8 cellular contexts compared by ENCODE assay signal in genomic region chr19:4694211-4694987, GRCh38. TPM values are rescaled to one million over a fixed set of nuclear protein-coding genes. Genes with fewer than 3 reads are reported as not detected.
DNase-seq lines count a peak whose midpoint lies in the region; ATAC-seq, FAIRE-seq and TF ChIP-seq lines count a peak whose summit lies in the region.

No MANE protein-coding gene starts in this region.

- H4K20me1 ChIP-seq in HepG2 (ENCODE audit: insufficient read depth, low read length) (no peaks in the 10 kb centered on the region), smooth muscle cell (ENCODE audit: low read depth) (no peaks in the 10 kb centered on the region)

- H3K4me3 ChIP-seq in LNCaP clone FGC (ENCODE audit: low read depth, low read length) (peak overlapping the region; percentile 47), HepG2 (replicated peaks in 1 of 3; ENCODE audit: insufficient read depth in 1 of 3, low read depth in 2 of 3, low read length in 3 of 3) (no peak overlapping the region), smooth muscle cell (no peak overlapping the region)
- no peak overlapping the region for H3K4me3 ChIP-seq in CD8-positive, alpha-beta T cell (ENCODE audit: low read depth, low read length)

- H3K27ac ChIP-seq in caudate nucleus (ENCODE audit: low read depth, low read length) (peak overlapping the region; percentile 64), HepG2 (ENCODE audit: extremely low read length, insufficient read depth, low read length) (no peak overlapping the region), smooth muscle cell (ENCODE audit: low read depth) (no peak overlapping the region)
- no peak overlapping the region for H3K27ac ChIP-seq in CD8-positive, alpha-beta T cell (ENCODE audit: low read depth, low read length)

- H3F3A ChIP-seq in smooth muscle cell (ENCODE audit: low read depth): no peaks in the 10 kb centered on the region

- H2AFZ ChIP-seq in HepG2 (ENCODE audit: low read length): no peak overlapping the region
- no peak overlapping the region for H2AFZ ChIP-seq in smooth muscle cell (ENCODE audit: low read depth)

- 96% methylated on average over 20 of the region's 22 CpGs for WGBS in HepG2 (ENCODE audit: low lambda C conversion rate)
- WGBS in smooth muscle cell (ENCODE audit: low lambda C conversion rate): 93% methylated on average over 22 of the region's 22 CpGs

- TF ChIP-seq EP300 in HepG2 (IDR thresholded peaks at IDR 0.05; ENCODE audit: low read depth in 2 of 2, low read length in 2 of 2): no peak
- TF ChIP-seq EP300 in HepG2 (CRISPR knock-in tag; IDR thresholded peaks at IDR 0.05; ENCODE audit: borderline replicate concordance): no peak

- POLR2A ChIA-PET in HepG2 (lab: Yijun Ruan, JAX): no interaction called here
- POLR2A ChIA-PET in CD8-positive, alpha-beta T cell (lab: Charles Lee): no interaction called here
- POLR2A ChIA-PET in naive thymus-derived CD8-positive, alpha-beta T cell (lab: Charles Lee): no interaction called here

- H3K9me3 Mint-ChIP-seq in CD8-positive, alpha-beta T cell: no peaks in the 10 kb centered on the region
- no peaks in the 10 kb centered on the region for H3K9me3 Mint-ChIP-seq in naive thymus-derived CD8-positive, alpha-beta T cell

- intact Hi-C loops in HepG2 (cut with micrococcal nuclease; ENCODE audit: unreplicated experiment): no loop called here
- intact Hi-C loops in CD8-positive, alpha-beta T cell (cut with DNase I, micrococcal nuclease): no loop called here

- TF ChIP-seq POLR2A in HepG2 (IDR thresholded peaks at IDR 0.05; ENCODE audit: insufficient read depth in 1 of 2, low read depth in 2 of 2, low read length in 2 of 2): no peak

- H3K9ac ChIP-seq in HepG2 (ENCODE audit: insufficient read depth, low read depth, low read length) (no peak overlapping the region), smooth muscle cell (ENCODE audit: low read depth) (no peak overlapping the region)

- CTCF ChIA-PET in HepG2 (lab: Yijun Ruan, JAX; ENCODE audit: low intra/inter-chr PET ratio, low total read pairs): no interaction called here
- CTCF ChIA-PET in CD8-positive, alpha-beta T cell (lab: Charles Lee): interaction anchor here (0.9 kb wide), 1 partner anchor 115 kb away, joined by 4 read pairs; no protein-coding TSS in a partner anchor

- no peaks in the 10 kb centered on the region for H3K4me1 ChIP-seq in HepG2 (ENCODE audit: insufficient read depth, low read length)
- no peaks in the 10 kb centered on the region for H3K4me1 ChIP-seq in CD8-positive, alpha-beta T cell (ENCODE audit: insufficient read depth, low read length)
- H3K4me1 ChIP-seq in smooth muscle cell (ENCODE audit: low read depth): no peaks in the 10 kb centered on the region

- TF ChIP-seq CTCF in LNCaP clone FGC (IDR thresholded peaks at IDR 0.05; ENCODE audit: control insufficient read depth, extremely low read depth, insufficient read depth) (no peak), HepG2 (CRISPR knock-in tag; IDR thresholded peaks at IDR 0.05) (no peak), smooth muscle cell (IDR thresholded peaks at IDR 0.05; ENCODE audit: borderline replicate concordance, insufficient read depth, poor library complexity, severe bottlenecking) (no peak)
- TF ChIP-seq CTCF in CD8-positive, alpha-beta T cell (IDR thresholded peaks at IDR 0.05): no peak

- in situ Hi-C loops in ACHN (cut with HindIII; ENCODE audit: low pct_ligation_motif_present, low pct_unique_long_range_greater_than_20kb, low sequenced_read_pairs): no loop called here
- in situ Hi-C loops in HepG2 (cut with HindIII; ENCODE audit: extremely low pct_ligation_motif_present, low pct_unique_long_range_greater_than_20kb): no loop called here

- DNase-seq in ACHN (peak; percentile 94), LNCaP clone FGC (ENCODE audit: low read depth) (peak; percentile 100), caudate nucleus (lab: John Stamatoyannopoulos, UW) (peak in 39 of 61 donors; percentile 5 to 87 (median 31)), HepG2 (ENCODE audit: low spot score) (no peak), activated gamma-delta T cell (lab: John Stamatoyannopoulos, UW) (no peak), smooth muscle cell (lab: John Stamatoyannopoulos, UW; ENCODE audit: unreplicated experiment) (no peak)
- no peak for DNase-seq in CD8-positive, alpha-beta T cell
- DNase-seq in naive thymus-derived CD8-positive, alpha-beta T cell: no peak

- H3K9me3 ChIP-seq in HepG2 (ENCODE audit: low read length) (no peaks in the 10 kb centered on the region), smooth muscle cell (replicated peaks; ENCODE audit: low read depth) (no peaks in the 10 kb centered on the region)
- H3K9me3 ChIP-seq in CD8-positive, alpha-beta T cell (ENCODE audit: low read length): no peaks in the 10 kb centered on the region

- H3K27me3 Mint-ChIP-seq in CD8-positive, alpha-beta T cell (ENCODE audit: low read depth): no peaks in the 10 kb centered on the region
- no peaks in the 10 kb centered on the region for H3K27me3 Mint-ChIP-seq in naive thymus-derived CD8-positive, alpha-beta T cell

- no peak for FAIRE-seq in HepG2 (lab: Jason Lieb, UNC)

- H3K36me3 ChIP-seq in HepG2 (replicated peaks in 1 of 2; ENCODE audit: control insufficient read depth in 1 of 2, insufficient read depth in 2 of 2, low read length in 2 of 2) (peaks cover 35 to 64% of the 10 kb centered on the region in 2 experiments), smooth muscle cell (ENCODE audit: low read depth) (no peaks in the 10 kb centered on the region)
- peaks cover 50% of the 10 kb centered on the region for H3K36me3 ChIP-seq in CD8-positive, alpha-beta T cell (ENCODE audit: insufficient read depth, low read length)

- no peak overlapping the region for H3K27ac Mint-ChIP-seq in CD8-positive, alpha-beta T cell
- peak overlapping the region in 2 of 10 donors; percentile 14 to 24 for H3K27ac Mint-ChIP-seq in naive thymus-derived CD8-positive, alpha-beta T cell

- TF ChIP-seq RAD21 in HepG2 (CRISPR knock-in tag; IDR thresholded peaks at IDR 0.05): no peak

- no peak overlapping the region for H3K4me2 ChIP-seq in HepG2 (ENCODE audit: low read depth, low read length)
- H3K4me2 ChIP-seq in smooth muscle cell: no peak overlapping the region

- no TSS peak for BruUV-seq in HepG2 (replicated peaks; lab: Mats Ljungman, UMichigan)

- no peaks in the 10 kb centered on the region for H3K4me1 Mint-ChIP-seq in CD8-positive, alpha-beta T cell (ENCODE audit: low read depth)
- peaks cover 0 to 6% (median 0%) of the 10 kb centered on the region in 4 donors for H3K4me1 Mint-ChIP-seq in naive thymus-derived CD8-positive, alpha-beta T cell

- H3K79me2 ChIP-seq in HepG2 (ENCODE audit: insufficient read depth, low read length): no peaks in the 10 kb centered on the region
- H3K79me2 ChIP-seq in smooth muscle cell (ENCODE audit: low read depth): no peaks in the 10 kb centered on the region

- no peak for ATAC-seq in HepG2
- ATAC-seq in CD8-positive, alpha-beta T cell: no peak
- no peak for ATAC-seq in naive thymus-derived CD8-positive, alpha-beta T cell

- peaks cover 80% of the 10 kb centered on the region for H3K36me3 Mint-ChIP-seq in CD8-positive, alpha-beta T cell
- H3K36me3 Mint-ChIP-seq in naive thymus-derived CD8-positive, alpha-beta T cell: peaks cover 0 to 80% (median 17%) of the 10 kb centered on the region in 3 donors

- H3K4me3 Mint-ChIP-seq in CD8-positive, alpha-beta T cell: no peak overlapping the region
- peak overlapping the region in 1 of 10 donors; percentile 43 for H3K4me3 Mint-ChIP-seq in naive thymus-derived CD8-positive, alpha-beta T cell

- no peaks in the 10 kb centered on the region; a peak in 1 of 5 replicates for H3K27me3 ChIP-seq in HepG2 (ENCODE audit: control insufficient read depth in 1 of 2, insufficient read depth in 2 of 2, low read length in 2 of 2)
- no peaks in the 10 kb centered on the region for H3K27me3 ChIP-seq in CD8-positive, alpha-beta T cell (ENCODE audit: insufficient read depth, low read length)
- no peaks in the 10 kb centered on the region for H3K27me3 ChIP-seq in smooth muscle cell (ENCODE audit: low read depth)

RNA-seq across cellular contexts. Expression of gene MYDGF, which starts 24.3 kb away (rescaled TPM):
- total RNA-seq in HepG2 (2016; rRNA removed; fragmentation: Illumina TruSeq; extraction: Trizol): 51.2 and 116 TPM in 2 replicates
- total RNA-seq in HepG2 (2016; cell fraction: cytosol; rRNA removed; fragmentation: Illumina TruSeq; extraction: Trizol; ENCODE audit: low read depth): 22.6 and 23.9 TPM in 2 replicates
- total RNA-seq in HepG2 (2016; cell fraction: insoluble cytoplasmic fraction; rRNA removed; fragmentation: Illumina TruSeq; extraction: Trizol): 51.8 and 121 TPM in 2 replicates
- 39.4 and 44.5 TPM in 2 replicates for total RNA-seq in HepG2 (2016; cell fraction: membrane; rRNA removed; fragmentation: Illumina TruSeq; extraction: Trizol)
- 80.0 and 98.1 TPM in 2 replicates for total RNA-seq in HepG2 (2016; cell fraction: nucleus; rRNA removed; fragmentation: Illumina TruSeq; extraction: Trizol)
- polyA plus RNA-seq in HepG2 (2011; rRNA removed): 195 and 198 TPM in 2 replicates
- polyA plus RNA-seq in HepG2 (2011; cell fraction: cytosol; rRNA removed): 230 and 342 TPM in 2 replicates
- polyA plus RNA-seq in HepG2 (2011; cell fraction: nucleus; rRNA removed): 115 and 125 TPM in 2 replicates
- polyA plus RNA-seq in HepG2 (2012): 153 and 214 TPM in 2 replicates
- 30.7 and 35.4 TPM in 2 replicates for polyA plus RNA-seq in HepG2 (2016; cell fraction: cytosol; fragmentation: Illumina TruSeq; extraction: Trizol; ENCODE audit: low read depth)
- 58.1 and 61.6 TPM in 2 replicates for polyA plus RNA-seq in HepG2 (2016; cell fraction: insoluble cytoplasmic fraction; fragmentation: Illumina TruSeq; extraction: Trizol; ENCODE audit: low read depth)
- polyA plus RNA-seq in HepG2 (2016; cell fraction: membrane; fragmentation: Illumina TruSeq; extraction: Trizol; ENCODE audit: low read depth): 39.4 and 41.3 TPM in 2 replicates
- 174 and 190 TPM in 2 replicates for polyA plus RNA-seq in HepG2 (2016; cell fraction: nucleus; fragmentation: Illumina TruSeq; extraction: Trizol; ENCODE audit: insufficient read depth, low read depth)
- 65.4 and 78.5 TPM in 2 replicates for polyA minus RNA-seq in HepG2 (2011; rRNA and poly(A)+ RNA removed; ENCODE audit: low replicate concordance)
- polyA minus RNA-seq in HepG2 (2011; cell fraction: cytosol; rRNA and poly(A)+ RNA removed): 53.5 and 66.5 TPM in 2 replicates
- 27.7 and 29.1 TPM in 2 replicates for polyA minus RNA-seq in HepG2 (2011; cell fraction: nucleus; rRNA and poly(A)+ RNA removed)
- 10 to 100 TPM; 30.1 to 30.3 TPM for total RNA-seq in CD8-positive, alpha-beta T cell
- total RNA-seq in naive thymus-derived CD8-positive, alpha-beta T cell: 10 to 100 TPM; 24.9 to 25.8 TPM
- polyA plus RNA-seq in naive thymus-derived CD8-positive, alpha-beta T cell: 100 to 1,000 TPM; 103 to 114 (median 114) TPM
- 145 and 188 TPM in 2 replicates for total RNA-seq in smooth muscle cell
- 651 and 680 TPM in 2 replicates for polyA plus RNA-seq in smooth muscle cell

RNA-seq across cellular contexts. Expression of gene DPP9, which starts 29.2 kb away (rescaled TPM):
- total RNA-seq in HepG2 (2016; rRNA removed; fragmentation: Illumina TruSeq; extraction: Trizol) (25.8 and 26.6 TPM in 2 replicates), smooth muscle cell (13.0 and 44.3 TPM in 2 replicates)
- 21.9 and 23.0 TPM in 2 replicates for total RNA-seq in HepG2 (2016; cell fraction: cytosol; rRNA removed; fragmentation: Illumina TruSeq; extraction: Trizol; ENCODE audit: low read depth)
- total RNA-seq in HepG2 (2016; cell fraction: insoluble cytoplasmic fraction; rRNA removed; fragmentation: Illumina TruSeq; extraction: Trizol): 19.7 and 28.0 TPM in 2 replicates
- 28.4 and 28.6 TPM in 2 replicates for total RNA-seq in HepG2 (2016; cell fraction: membrane; rRNA removed; fragmentation: Illumina TruSeq; extraction: Trizol)
- 19.7 and 23.4 TPM in 2 replicates for total RNA-seq in HepG2 (2016; cell fraction: nucleus; rRNA removed; fragmentation: Illumina TruSeq; extraction: Trizol)
- polyA plus RNA-seq in HepG2 (2011; rRNA removed) (8.4 and 9.4 TPM in 2 replicates), smooth muscle cell (26.3 and 36.6 TPM in 2 replicates)
- polyA plus RNA-seq in HepG2 (2011; cell fraction: cytosol; rRNA removed): 5.3 and 7.0 TPM in 2 replicates
- polyA plus RNA-seq in HepG2 (2011; cell fraction: nucleus; rRNA removed): 33.2 and 42.2 TPM in 2 replicates
- polyA plus RNA-seq in HepG2 (2012): 14.9 and 17.3 TPM in 2 replicates
- polyA plus RNA-seq in HepG2 (2016; cell fraction: cytosol; fragmentation: Illumina TruSeq; extraction: Trizol; ENCODE audit: low read depth): 11.8 and 12.3 TPM in 2 replicates
- polyA plus RNA-seq in HepG2 (2016; cell fraction: insoluble cytoplasmic fraction; fragmentation: Illumina TruSeq; extraction: Trizol; ENCODE audit: low read depth): 26.8 and 38.6 TPM in 2 replicates
- 22.3 and 23.5 TPM in 2 replicates for polyA plus RNA-seq in HepG2 (2016; cell fraction: membrane; fragmentation: Illumina TruSeq; extraction: Trizol; ENCODE audit: low read depth)
- polyA plus RNA-seq in HepG2 (2016; cell fraction: nucleus; fragmentation: Illumina TruSeq; extraction: Trizol; ENCODE audit: insufficient read depth, low read depth): 52.8 and 55.7 TPM in 2 replicates
- polyA minus RNA-seq in HepG2 (2011; rRNA and poly(A)+ RNA removed; ENCODE audit: low replicate concordance): 26.0 and 29.3 TPM in 2 replicates
- 10.0 and 10.8 TPM in 2 replicates for polyA minus RNA-seq in HepG2 (2011; cell fraction: cytosol; rRNA and poly(A)+ RNA removed)
- 25.8 and 26.7 TPM in 2 replicates for polyA minus RNA-seq in HepG2 (2011; cell fraction: nucleus; rRNA and poly(A)+ RNA removed)
- 10 to 100 TPM; 85.5 to 86.6 TPM for total RNA-seq in CD8-positive, alpha-beta T cell
- 10 to 100 TPM; 82.3 to 86.6 TPM for total RNA-seq in naive thymus-derived CD8-positive, alpha-beta T cell
- polyA plus RNA-seq in naive thymus-derived CD8-positive, alpha-beta T cell: 10 to 100 TPM; 16.1 to 30.6 (median 21.9) TPM

RNA-seq across cellular contexts. Expression of gene TNFAIP8L1, which starts 55.1 kb away (rescaled TPM):
- 18.9 and 21.4 TPM in 2 replicates for total RNA-seq in HepG2 (2016; rRNA removed; fragmentation: Illumina TruSeq; extraction: Trizol)
- total RNA-seq in HepG2 (2016; cell fraction: cytosol; rRNA removed; fragmentation: Illumina TruSeq; extraction: Trizol; ENCODE audit: low read depth): 5.7 and 6.2 TPM in 2 replicates
- total RNA-seq in HepG2 (2016; cell fraction: insoluble cytoplasmic fraction; rRNA removed; fragmentation: Illumina TruSeq; extraction: Trizol): 15.8 and 20.8 TPM in 2 replicates
- 17.1 and 17.6 TPM in 2 replicates for total RNA-seq in HepG2 (2016; cell fraction: membrane; rRNA removed; fragmentation: Illumina TruSeq; extraction: Trizol)
- 9.7 and 12.6 TPM in 2 replicates for total RNA-seq in HepG2 (2016; cell fraction: nucleus; rRNA removed; fragmentation: Illumina TruSeq; extraction: Trizol)
- polyA plus RNA-seq in HepG2 (2011; rRNA removed): 13.4 and 14.2 TPM in 2 replicates
- polyA plus RNA-seq in HepG2 (2011; cell fraction: cytosol; rRNA removed): 16.1 and 16.8 TPM in 2 replicates
- 7.6 and 8.4 TPM in 2 replicates for polyA plus RNA-seq in HepG2 (2011; cell fraction: nucleus; rRNA removed)
- polyA plus RNA-seq in HepG2 (2012): 11.6 and 15.1 TPM in 2 replicates
- polyA plus RNA-seq in HepG2 (2016; cell fraction: cytosol; fragmentation: Illumina TruSeq; extraction: Trizol; ENCODE audit: low read depth): 5.3 and 5.7 TPM in 2 replicates
- polyA plus RNA-seq in HepG2 (2016; cell fraction: insoluble cytoplasmic fraction; fragmentation: Illumina TruSeq; extraction: Trizol; ENCODE audit: low read depth): 20.0 and 23.7 TPM in 2 replicates
- 13.6 and 14.4 TPM in 2 replicates for polyA plus RNA-seq in HepG2 (2016; cell fraction: membrane; fragmentation: Illumina TruSeq; extraction: Trizol; ENCODE audit: low read depth)
- 15.4 and 17.2 TPM in 2 replicates for polyA plus RNA-seq in HepG2 (2016; cell fraction: nucleus; fragmentation: Illumina TruSeq; extraction: Trizol; ENCODE audit: insufficient read depth, low read depth)
- polyA minus RNA-seq in HepG2 (2011; rRNA and poly(A)+ RNA removed; ENCODE audit: low replicate concordance): 2.7 and 20.5 TPM in 2 replicates
- 10.1 and 10.4 TPM in 2 replicates for polyA minus RNA-seq in HepG2 (2011; cell fraction: cytosol; rRNA and poly(A)+ RNA removed)
- 8.8 and 9.0 TPM in 2 replicates for polyA minus RNA-seq in HepG2 (2011; cell fraction: nucleus; rRNA and poly(A)+ RNA removed)
- total RNA-seq in CD8-positive, alpha-beta T cell: 1 to 10 TPM; 4.3 to 4.5 TPM
- 10 to 100 TPM; 19.1 to 20.7 TPM for total RNA-seq in naive thymus-derived CD8-positive, alpha-beta T cell
- polyA plus RNA-seq in naive thymus-derived CD8-positive, alpha-beta T cell: 10 to 100 TPM in 2 of 3 donors, 1 to 10 TPM in 1; 5.6 to 16.5 (median 10.3) TPM
- total RNA-seq in smooth muscle cell: 2.2 and 3.7 TPM in 2 replicates
- polyA plus RNA-seq in smooth muscle cell: 5.2 and 6.6 TPM in 2 replicates

Comparison
In these comparisons a context has a peak if more than half of its experiments do, and no peak if none do; other contexts are left out.
1. DNase-seq: peak in ACHN (single experiment), LNCaP clone FGC (single experiment) and caudate nucleus (39 of 61); none in HepG2 (single experiment), CD8-positive, alpha-beta T cell (0 of 7), activated gamma-delta T cell (single experiment), naive thymus-derived CD8-positive, alpha-beta T cell (0 of 10) and smooth muscle cell (single experiment).